8 cellular contexts compared by ENCODE assay signal in the genomic region with DNA sequence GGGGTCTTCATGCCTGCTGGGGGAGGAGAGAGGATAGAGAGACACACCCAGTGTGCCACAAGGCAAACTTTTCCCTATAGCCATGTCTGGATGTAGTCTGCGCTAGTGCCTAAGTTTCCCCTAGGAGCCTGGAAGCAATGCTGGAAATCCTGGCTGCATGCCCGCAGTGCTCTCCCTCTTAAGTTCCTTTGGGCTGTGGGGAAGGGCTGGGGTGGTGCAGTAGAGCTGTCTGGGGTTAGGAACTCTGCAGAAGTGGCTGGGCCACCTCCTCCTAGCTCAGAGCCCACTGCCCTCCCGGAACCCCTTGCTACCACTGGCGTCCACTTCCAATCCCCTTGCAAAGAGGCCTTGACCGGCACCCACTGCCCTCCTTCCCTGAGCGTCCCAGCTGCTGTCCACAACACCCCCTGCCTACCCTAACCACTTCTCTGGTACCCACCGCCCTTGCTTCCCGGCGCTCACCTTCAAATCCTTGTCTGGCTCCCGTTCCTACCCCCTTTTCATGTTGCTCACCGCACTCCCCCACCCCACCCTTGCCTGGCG. TPM values are rescaled to one million over a fixed set of nuclear protein-coding genes. Genes with fewer than 3 reads are reported as not detected.
DNase-seq lines count a peak whose midpoint lies in the region; ATAC-seq, FAIRE-seq and TF ChIP-seq lines count a peak whose summit lies in the region.
"Not testable (repeated sequence)": the region's sequence is repeated elsewhere in the genome, so short reads cannot be mapped to it uniquely, and the experiment has no call there.

No MANE protein-coding gene starts in this region.

- peaks cover 15% of the 10 kb centered on the region for H3K27me3 ChIP-seq in BLaER1
- H3K27me3 ChIP-seq in HL-60 (ENCODE audit: insufficient read depth, poor library complexity, severe bottlenecking); SK-N-SH (ENCODE audit: insufficient read depth); ascending aorta; keratinocyte (ENCODE audit: control insufficient read depth, extremely low read depth, insufficient read depth, low read length): not testable (repeated sequence)

- not testable (repeated sequence) for H3K4me1 ChIP-seq in BLaER1; SK-N-SH (ENCODE audit: control insufficient read depth in 1 of 2, insufficient read depth in 2 of 2, low read depth in 1 of 2, low read length in 1 of 2); ascending aorta; keratinocyte (ENCODE audit: control insufficient read depth, extremely low read depth, insufficient read depth, low read length)

- CTCF ChIA-PET in SK-N-SH (lab: Yijun Ruan, JAX) = not testable (repeated sequence)

- H3K4me3 ChIP-seq in BLaER1 (peak overlapping the region; percentile 67), HL-60 (replicated peaks; ENCODE audit: insufficient read depth, low read length) (peak overlapping the region; percentile 56), SK-N-SH (ENCODE audit: low read depth in 2 of 2, low read length in 1 of 2) (peak overlapping the region; percentile 44 to 66), ascending aorta (peak overlapping the region; percentile 54 to 71), keratinocyte (ENCODE audit: control insufficient read depth in 2 of 3, extremely low read depth in 1 of 3, insufficient read depth in 2 of 3, low read depth in 1 of 3, low read length in 3 of 3) (peak overlapping the region; percentile 54 to 75 (median 71))

- H3K9me3 Mint-ChIP-seq in neural crest cell; stimulated activated naive CD8-positive, alpha-beta T cell treated with anti-CD3 and anti-CD28 coated beads, Interleukin-15, amount 100 ng/mL, for 72 hours: not testable (repeated sequence)

- H3K27ac ChIP-seq in BLaER1 = peak overlapping the region; percentile 66
- H3K27ac ChIP-seq in HL-60 (replicated peaks) = peak overlapping the region; percentile 73
- peak overlapping the region; percentile 24 to 56; a peak in 3 of 4 replicates for H3K27ac ChIP-seq in SK-N-SH (ENCODE audit: low read depth in 2 of 2, low read length in 1 of 2)
- peak overlapping the region; percentile 71 to 74 for H3K27ac ChIP-seq in ascending aorta
- not testable (repeated sequence) for H3K27ac ChIP-seq in keratinocyte (ENCODE audit: control insufficient read depth, insufficient read depth, low read length)

- peak overlapping the region; percentile 97 for H3K4me3 Mint-ChIP-seq in neural crest cell
- peak overlapping the region; percentile 89 to 91 for H3K4me3 Mint-ChIP-seq in stimulated activated naive CD8-positive, alpha-beta T cell treated with anti-CD3 and anti-CD28 coated beads, Interleukin-15, amount 100 ng/mL, for 72 hours

- H3K4me2 ChIP-seq in BLaER1 (peak overlapping the region; percentile 63), SK-N-SH (peak overlapping the region; percentile 63; the same call in 1 of the 2 replicates), keratinocyte (ENCODE audit: control insufficient read depth, extremely low read depth, insufficient read depth, low read depth, low read length) (peak overlapping the region; percentile 48)

- peak; percentile 11 for ATAC-seq in esophagus mucosa
- ATAC-seq in stimulated activated naive CD8-positive, alpha-beta T cell treated with anti-CD3 and anti-CD28 coated beads, Interleukin-15, amount 100 ng/mL, for 72 hours = not testable (repeated sequence)

- dilution Hi-C loops in keratinocyte (cut with MboI; ENCODE audit: extremely low pct_ligation_motif_present, low sequenced_read_pairs) = not testable (repeated sequence)

- TF ChIP-seq EP300 in SK-N-SH (IDR thresholded peaks at IDR 0.05; ENCODE audit: borderline replicate concordance in 1 of 2, low read depth in 1 of 2, low read length in 1 of 2) = not testable (repeated sequence)

- H3K27ac Mint-ChIP-seq in neural crest cell (ENCODE audit: unreplicated experiment) = peak overlapping the region; percentile 97
- peak overlapping the region; percentile 80 to 93 for H3K27ac Mint-ChIP-seq in stimulated activated naive CD8-positive, alpha-beta T cell treated with anti-CD3 and anti-CD28 coated beads, Interleukin-15, amount 100 ng/mL, for 72 hours

- intact Hi-C loops in ascending aorta (cut with DNase I) = not testable (repeated sequence)

- H3K9me3 ChIP-seq in BLaER1; SK-N-SH; ascending aorta; keratinocyte (ENCODE audit: control insufficient read depth, low read depth, low read length): not testable (repeated sequence)

- H3K36me3 Mint-ChIP-seq in neural crest cell (ENCODE audit: low read depth) = peaks cover 14% of the 10 kb centered on the region

- not testable (repeated sequence) for H3K27me3 Mint-ChIP-seq in neural crest cell (ENCODE audit: low read depth); stimulated activated naive CD8-positive, alpha-beta T cell treated with anti-CD3 and anti-CD28 coated beads, Interleukin-15, amount 100 ng/mL, for 72 hours

- 7% methylated on average over 10 of the region's 12 CpGs for WGBS in SK-N-SH (ENCODE audit: low lambda C conversion rate)

- not testable (repeated sequence) for TF ChIP-seq CTCF in HL-60 (IDR thresholded peaks at IDR 0.05; ENCODE audit: insufficient read depth, low read length); SK-N-SH (IDR thresholded peaks at IDR 0.05); ascending aorta (IDR thresholded peaks at IDR 0.05); keratinocyte (optimal IDR thresholded peaks at IDR 0.05 in 1 of 3, IDR thresholded peaks at IDR 0.05 in 1 of 3, conservative IDR thresholded peaks at IDR 0.05 in 1 of 3; ENCODE audit: extremely low read depth in 1 of 3, insufficient read depth in 2 of 3, low read length in 3 of 3); neural crest cell (conservative IDR thresholded peaks at IDR 0.05)

- not testable (repeated sequence) for H3K9me2 ChIP-seq in SK-N-SH

- H3K4me1 Mint-ChIP-seq in neural crest cell = peaks cover 15% of the 10 kb centered on the region
- not testable (repeated sequence) for H3K4me1 Mint-ChIP-seq in stimulated activated naive CD8-positive, alpha-beta T cell treated with anti-CD3 and anti-CD28 coated beads, Interleukin-15, amount 100 ng/mL, for 72 hours

- not testable (repeated sequence) for DNase-seq in HL-60 (ENCODE audit: low read depth in 1 of 2, low spot score in 1 of 2); ascending aorta (ENCODE audit: low spot score in 2 of 2); keratinocyte (ENCODE audit: low read depth, low spot score); neural crest cell (ENCODE audit: low read depth, low spot score)
- peak; percentile 33 for DNase-seq in SK-N-SH
- DNase-seq in stimulated activated naive CD8-positive, alpha-beta T cell treated with anti-CD3 and anti-CD28 coated beads, Interleukin-15, amount 100 ng/mL, for 72 hours = peak in 1 of 2 donors; percentile 7

- POLR2A ChIA-PET in SK-N-SH (lab: Yijun Ruan, JAX) = not testable (repeated sequence)

- FAIRE-seq in keratinocyte (lab: Jason Lieb, UNC) = not testable (repeated sequence)

- H3K9me1 ChIP-seq in keratinocyte (ENCODE audit: control insufficient read depth, extremely low read depth, insufficient read depth, low read length) = not testable (repeated sequence)

- not testable (repeated sequence) for H3K79me2 ChIP-seq in SK-N-SH (ENCODE audit: insufficient read depth); keratinocyte (ENCODE audit: control insufficient read depth, insufficient read depth, low read length)

- not testable (repeated sequence) for H3K36me3 ChIP-seq in BLaER1; SK-N-SH (replicated peaks in 1 of 2; ENCODE audit: control insufficient read depth in 1 of 2, insufficient read depth in 2 of 2, low read length in 1 of 2); ascending aorta; keratinocyte (ENCODE audit: control insufficient read depth in 2 of 2, extremely low read depth in 1 of 2, insufficient read depth in 2 of 2, low read length in 2 of 2)

- H2AFZ ChIP-seq in SK-N-SH (ENCODE audit: low read depth) = not testable (repeated sequence)
- peak overlapping the region; percentile 19 for H2AFZ ChIP-seq in keratinocyte (ENCODE audit: control insufficient read depth, low read length)

- H3F3A ChIP-seq in SK-N-SH (replicated peaks; ENCODE audit: insufficient read depth) = not testable (repeated sequence)

- TF ChIP-seq RAD21 in SK-N-SH (IDR thresholded peaks at IDR 0.05; ENCODE audit: low read length) = not testable (repeated sequence)

- peak overlapping the region; percentile 66 for H3K9ac ChIP-seq in BLaER1
- H3K9ac ChIP-seq in SK-N-SH = peak overlapping the region; percentile 65; the same call in 1 of the 2 replicates
- peak overlapping the region; percentile 65 for H3K9ac ChIP-seq in keratinocyte (ENCODE audit: control insufficient read depth, extremely low read depth, insufficient read depth, low read length)

- H4K20me1 ChIP-seq in BLaER1; SK-N-SH (ENCODE audit: insufficient read depth); keratinocyte (ENCODE audit: control insufficient read depth, extremely low read depth, insufficient read depth, low read length): not testable (repeated sequence)

RNA-seq across cellular contexts. Expression of gene SPIN2B, which starts 0.7 kb away (rescaled TPM):
- polyA plus RNA-seq in SK-N-SH (2012; rRNA removed) (16.9 and 20.2 TPM in 2 replicates), keratinocyte (5.2 to 9.7 TPM (median 6.8 TPM) in 3 replicates)
- 16.3 and 20.5 TPM in 2 replicates for polyA plus RNA-seq in SK-N-SH (2012; cell fraction: cytosol; rRNA removed)
- 46.1 and 53.6 TPM in 2 replicates for polyA plus RNA-seq in SK-N-SH (2012; cell fraction: nucleus; rRNA removed)
- total RNA-seq in ascending aorta (6.9 TPM), esophagus mucosa (4.0 TPM), neural crest cell (15.5 and 16.4 TPM in 2 replicates)
- 4.8 TPM for polyA plus RNA-seq in keratinocyte (2011; ENCODE audit: low read depth)
- 6.2 and 11.2 TPM in 2 replicates for polyA plus RNA-seq in keratinocyte (2011; cell fraction: cytosol; rRNA removed)
- 23.2 and 23.8 TPM in 2 replicates for polyA plus RNA-seq in keratinocyte (2011; cell fraction: nucleus; rRNA removed)
- polyA plus RNA-seq in keratinocyte (2012; ENCODE audit: low replicate concordance) = 6.4 and 6.5 TPM in 2 replicates
- 1.5 to 6.7 TPM (median 5.1 TPM) in 3 replicates for polyA minus RNA-seq in keratinocyte
- polyA minus RNA-seq in keratinocyte (2011; cell fraction: cytosol; rRNA and poly(A)+ RNA removed) = 7.9 TPM
- 6.3 and 9.4 TPM in 2 replicates for polyA minus RNA-seq in keratinocyte (2011; cell fraction: nucleus; rRNA and poly(A)+ RNA removed)

RNA-seq across cellular contexts. Expression of gene SPIN2A, which starts 16.5 kb away (rescaled TPM):
- 0.46 and 0.67 TPM in 2 replicates for polyA plus RNA-seq in SK-N-SH (2012; rRNA removed)
- 0.05 and 0.12 TPM in 2 replicates for polyA plus RNA-seq in SK-N-SH (2012; cell fraction: cytosol; rRNA removed)
- 5.7 and 6.4 TPM in 2 replicates for polyA plus RNA-seq in SK-N-SH (2012; cell fraction: nucleus; rRNA removed)
- total RNA-seq in ascending aorta = 0.53 TPM
- not detected for total RNA-seq in esophagus mucosa
- polyA plus RNA-seq in keratinocyte = 0.17 to 0.42 TPM (median 0.32 TPM) in 3 replicates
- polyA plus RNA-seq in keratinocyte (2011; ENCODE audit: low read depth) = not detected
- 0.07 TPM in 1 of 2 replicates, not detected in the other for polyA plus RNA-seq in keratinocyte (2011; cell fraction: cytosol; rRNA removed)
- 1.4 and 2.1 TPM in 2 replicates for polyA plus RNA-seq in keratinocyte (2011; cell fraction: nucleus; rRNA removed)
- polyA plus RNA-seq in keratinocyte (2012; ENCODE audit: low replicate concordance) = 0.23 and 0.44 TPM in 2 replicates
- polyA minus RNA-seq in keratinocyte = 0.43 to 0.58 TPM in 2 of 3 replicates, not detected in the other
- not detected for polyA minus RNA-seq in keratinocyte (2011; cell fraction: cytosol; rRNA and poly(A)+ RNA removed)
- polyA minus RNA-seq in keratinocyte (2011; cell fraction: nucleus; rRNA and poly(A)+ RNA removed) = 0.63 and 0.85 TPM in 2 replicates
- 0.75 and 0.98 TPM in 2 replicates for total RNA-seq in neural crest cell
